10 cellular contexts compared by ENCODE assay signal in genomic region chr12:14776236-14776959, GRCh38. TPM values are rescaled to one million over a fixed set of nuclear protein-coding genes. Genes with fewer than 3 reads are reported as not detected.
A peak's percentile ranks its signal among the peaks of the same experiment; 100 is the strongest.
DNase-seq lines count a peak whose midpoint lies in the region; TF ChIP-seq lines count a peak whose summit lies in the region.
"Had no signal": no experiment of that assay in that cellular context is flagged by ENCODE, and none has a peak within 500 bp of the region (broad histone marks: within the 10 kb centered on the region; RNA-seq: fewer than 3 reads in every experiment).

No MANE protein-coding gene starts in this region.

- no peak for TF ChIP-seq CTCF in NB4 (IDR thresholded peaks at IDR 0.05; ENCODE audit: low read depth, low read length)
- TF ChIP-seq CTCF in RWPE1 (conservative IDR thresholded peaks at IDR 0.05; ENCODE audit: low read depth) = no peak

- TF ChIP-seq POLR2A in NB4 (IDR thresholded peaks at IDR 0.05; ENCODE audit: extremely low read depth, insufficient read length) = no peak

- H3K4me3 ChIP-seq in NB4 (ENCODE audit: low read depth, low read length) (peak overlapping the region; percentile 73), skeletal muscle satellite cell (ENCODE audit: low read length) (peak overlapping the region; percentile 85)

- peak; percentile 34 for DNase-seq in SIG-M5 treated with dmso at 0.1 percent for 504 hours (lab: John Stamatoyannopoulos, UW; ENCODE audit: unreplicated experiment)
- no peak for DNase-seq in SIG-M5 (lab: John Stamatoyannopoulos, UW)
- DNase-seq in NB4 (ENCODE audit: low read depth) = peak; percentile 39
- no peak for DNase-seq in epithelial cell of prostate (ENCODE audit: low read depth, low spot score)
- DNase-seq in RWPE1 (ENCODE audit: low spot score) = no peak
- DNase-seq in NCI-H2081 (lab: John Stamatoyannopoulos, UW) = no peak
- DNase-seq in cerebellar nuclear complex (lab: John Stamatoyannopoulos, UW) = no peak
- DNase-seq: stimulated activated CD4-positive, alpha-beta T cell treated with anti-CD3 and anti-CD28 coated beads, Interleukin-4, amount 100 ng/mL, for 4 hours had no signal

- peak overlapping the region; percentile 89 for H3K9ac ChIP-seq in skeletal muscle satellite cell (ENCODE audit: low read depth, low read length)

- no peaks in the 10 kb centered on the region for H3K9me3 ChIP-seq in skeletal muscle satellite cell (replicated peaks; ENCODE audit: low read length)

- H3K27ac ChIP-seq in epithelial cell of prostate (peak overlapping the region; percentile 93), RWPE1 (no peak overlapping the region)

- CTCF ChIA-PET in RWPE1 (lab: Yijun Ruan, JAX) = no interaction called here

- H3K4me1 ChIP-seq in skeletal muscle satellite cell (ENCODE audit: control insufficient read depth, insufficient read depth, low read length) = peaks cover 19% of the 10 kb centered on the region

- POLR2A ChIA-PET in RWPE1 (lab: Yijun Ruan, JAX; ENCODE audit: low non-redundant PET) = no interaction called here

- H3K36me3 ChIP-seq in skeletal muscle satellite cell (ENCODE audit: insufficient read depth, low read length) = no peaks in the 10 kb centered on the region

- peak overlapping the region; percentile 82 for H3K4me2 ChIP-seq in skeletal muscle satellite cell (ENCODE audit: low read length)

- H3K27me3 ChIP-seq in skeletal muscle satellite cell (ENCODE audit: control insufficient read depth, insufficient read depth, low read length) = no peaks in the 10 kb centered on the region

RNA-seq across cellular contexts. Expression of gene WBP11, which starts 26.9 kb away (rescaled TPM):
- total RNA-seq in skeletal muscle satellite cell (2012; rRNA removed) = 15.2 and 18.3 TPM in 2 replicates

RNA-seq across cellular contexts. Expression of gene C12orf60, which starts 27.1 kb away (rescaled TPM):
- 1.5 and 4.4 TPM in 2 replicates for total RNA-seq in skeletal muscle satellite cell (2012; rRNA removed)

RNA-seq across cellular contexts. Expression of gene SMCO3, which starts 37.6 kb away (rescaled TPM):
- under 0.01 and 0.25 TPM in 2 replicates for total RNA-seq in skeletal muscle satellite cell (2012; rRNA removed)
- total RNA-seq: activated naive CD4-positive, alpha-beta T cell treated with anti-CD3 and anti-CD28 coated beads, Interleukin-2, amount 50 U/mL, for 72 hours had no signal

Comparison
In these comparisons a context has a peak if more than half of its experiments do, and no peak if none do; other contexts are left out.
1. DNase-seq: peak in SIG-M5 treated with dmso at 0.1 percent for 504 hours (single experiment) and NB4 (single experiment); none in SIG-M5 (single experiment), epithelial cell of prostate (single experiment), RWPE1 (single experiment), NCI-H2081 (0 of 2) and cerebellar nuclear complex (0 of 2).